ENCODE assay signal across 12 cellular contexts in genomic region chr2:233092446-233093438, GRCh38. TPM values are rescaled to one million over a fixed set of nuclear protein-coding genes. Genes with fewer than 3 reads are reported as not detected.
DNase-seq lines count a peak whose midpoint lies in the region; ATAC-seq and TF ChIP-seq lines count a peak whose summit lies in the region.
"Had no signal": no experiment of that assay in that cellular context is flagged by ENCODE, and none has a peak within 500 bp of the region (broad histone marks: within the 10 kb centered on the region; RNA-seq: fewer than 3 reads in every experiment).

No MANE protein-coding gene starts in this region.

- H3F3A ChIP-seq in PC-3 (ENCODE audit: low read length, unreplicated experiment) (no peaks in the 10 kb centered on the region), smooth muscle cell (ENCODE audit: low read depth) (no peaks in the 10 kb centered on the region)

- H3K4me3 ChIP-seq in NB4 (ENCODE audit: low read depth, low read length) (no peak overlapping the region), psoas muscle (no peak overlapping the region), PC-3 (ENCODE audit: low read length) (no peak overlapping the region), smooth muscle cell (no peak overlapping the region)
- H3K4me3 ChIP-seq: uterus had no signal

- no peak for TF ChIP-seq POLR2A in NB4 (IDR thresholded peaks at IDR 0.05; ENCODE audit: extremely low read depth, insufficient read length)

- no peaks in the 10 kb centered on the region for H3K9me3 Mint-ChIP-seq in activated CD4-positive, alpha-beta T cell treated with anti-CD3 and anti-CD28 coated beads for 36 hours (ENCODE audit: low read depth)
- H3K9me3 Mint-ChIP-seq in activated T-helper 17 cell treated with anti-CD3 and anti-CD28 coated beads, Interleukin-2, amount 50 U/mL, for 72 hours: no peaks in the 10 kb centered on the region
- no peaks in the 10 kb centered on the region for H3K9me3 Mint-ChIP-seq in natural killer cell treated with Interleukin-12 subunit alpha and Interleukin-12 subunit beta and Interleukin-15 and Interleukin-18, amount 100 ng/mL, for 72 hours

- CTCF ChIA-PET in activated CD4-positive, alpha-beta T cell treated with anti-CD3 and anti-CD28 coated beads for 36 hours (lab: Charles Lee): interaction anchor here (0.6 to 1.5 kb wide), 4 partner anchors 21 to 47 kb away, joined by 3 to 7 read pairs (median 4); partner anchors contain the start of gene INPP5D
- CTCF ChIA-PET in PC-3 (lab: Charles Lee): no interaction called here

- H3K9me3 ChIP-seq in psoas muscle (no peaks in the 10 kb centered on the region), PC-3 (ENCODE audit: low read length) (no peaks in the 10 kb centered on the region), smooth muscle cell (replicated peaks; ENCODE audit: low read depth) (no peaks in the 10 kb centered on the region)
- H3K9me3 ChIP-seq: uterus had no signal

- H3K9me2 ChIP-seq in PC-3 (replicated peaks; ENCODE audit: low read length): no peaks in the 10 kb centered on the region

- intact Hi-C loops in activated CD4-positive, alpha-beta T cell treated with anti-CD3 and anti-CD28 coated beads for 36 hours (cut with DNase I, micrococcal nuclease): no loop called here
- intact Hi-C loops in psoas muscle (cut with DNase I): no loop called here
- intact Hi-C loops in PC-3 (cut with micrococcal nuclease): no loop called here

- BruUV-seq in PC-3 (replicated peaks; lab: Mats Ljungman, UMichigan): no TSS peak

- H3K36me3 ChIP-seq in psoas muscle (ENCODE audit: insufficient read depth in 1 of 2, low read depth in 1 of 2): no peaks in the 10 kb centered on the region
- no peaks in the 10 kb centered on the region for H3K36me3 ChIP-seq in PC-3 (ENCODE audit: low read depth, low read length)
- no peaks in the 10 kb centered on the region for H3K36me3 ChIP-seq in smooth muscle cell (ENCODE audit: low read depth)
- H3K36me3 ChIP-seq: uterus had no signal

- TF ChIP-seq CTCF in NB4 (IDR thresholded peaks at IDR 0.05; ENCODE audit: low read depth, low read length) (no peak), psoas muscle (IDR thresholded peaks at IDR 0.05) (no peak), PC-3 (conservative IDR thresholded peaks at IDR 0.05; ENCODE audit: low read depth, low read length) (no peak), smooth muscle cell (IDR thresholded peaks at IDR 0.05; ENCODE audit: borderline replicate concordance, insufficient read depth, poor library complexity, severe bottlenecking) (no peak)

- H4K20me1 ChIP-seq in PC-3 (ENCODE audit: low read length): no peaks in the 10 kb centered on the region
- no peaks in the 10 kb centered on the region for H4K20me1 ChIP-seq in smooth muscle cell (ENCODE audit: low read depth)

- H3K4me3 Mint-ChIP-seq in activated CD4-positive, alpha-beta T cell treated with anti-CD3 and anti-CD28 coated beads for 36 hours: no peak overlapping the region
- no peak overlapping the region for H3K4me3 Mint-ChIP-seq in activated T-helper 17 cell treated with anti-CD3 and anti-CD28 coated beads, Interleukin-2, amount 50 U/mL, for 72 hours
- peak overlapping the region; percentile 64 for H3K4me3 Mint-ChIP-seq in natural killer cell treated with Interleukin-12 subunit alpha and Interleukin-12 subunit beta and Interleukin-15 and Interleukin-18, amount 100 ng/mL, for 72 hours

- no peak for ATAC-seq in activated CD4-positive, alpha-beta T cell treated with anti-CD3 and anti-CD28 coated beads for 36 hours
- ATAC-seq in activated T-helper 17 cell treated with anti-CD3 and anti-CD28 coated beads, Interleukin-2, amount 50 U/mL, for 72 hours (replicated peaks): no peak
- no peak for ATAC-seq in natural killer cell treated with Interleukin-12 subunit alpha and Interleukin-12 subunit beta and Interleukin-15 and Interleukin-18, amount 100 ng/mL, for 72 hours
- ATAC-seq in psoas muscle (no peak), PC-3 (no peak)

- peaks cover 41% of the 10 kb centered on the region for H3K4me1 Mint-ChIP-seq in activated CD4-positive, alpha-beta T cell treated with anti-CD3 and anti-CD28 coated beads for 36 hours
- H3K4me1 Mint-ChIP-seq in activated T-helper 17 cell treated with anti-CD3 and anti-CD28 coated beads, Interleukin-2, amount 50 U/mL, for 72 hours: peaks cover 38% of the 10 kb centered on the region
- peaks cover 62 to 71% of the 10 kb centered on the region in 2 donors for H3K4me1 Mint-ChIP-seq in natural killer cell treated with Interleukin-12 subunit alpha and Interleukin-12 subunit beta and Interleukin-15 and Interleukin-18, amount 100 ng/mL, for 72 hours (ENCODE audit: low read depth in 2 of 2)

- no peak overlapping the region for H2AFZ ChIP-seq in PC-3 (ENCODE audit: low read length)
- H2AFZ ChIP-seq in smooth muscle cell (ENCODE audit: low read depth): no peak overlapping the region

- H3K4me1 ChIP-seq in psoas muscle (no peaks in the 10 kb centered on the region), PC-3 (ENCODE audit: insufficient read depth, low read length) (no peaks in the 10 kb centered on the region), smooth muscle cell (ENCODE audit: low read depth) (no peaks in the 10 kb centered on the region)
- H3K4me1 ChIP-seq: uterus had no signal

- H3K27me3 ChIP-seq in psoas muscle (ENCODE audit: insufficient read depth in 3 of 3, low read length in 2 of 3) (no peaks in the 10 kb centered on the region), PC-3 (ENCODE audit: low read length) (no peaks in the 10 kb centered on the region), smooth muscle cell (ENCODE audit: low read depth) (peaks cover 2% of the 10 kb centered on the region)
- H3K27me3 ChIP-seq: uterus had no signal

- WGBS in psoas muscle, 3 donors: 81 to 86% (median 82%) methylated on average over 10 of the region's 10 CpGs
- 91% methylated on average over 10 of the region's 10 CpGs for WGBS in smooth muscle cell (ENCODE audit: low lambda C conversion rate)

- no peak for DNase-seq in activated CD4-positive, alpha-beta T cell treated with anti-CD3 and anti-CD28 coated beads for 36 hours
- no peak for DNase-seq in activated CD4-positive, alpha-beta T cell treated with anti-CD3 and anti-CD28 coated beads for 4 hours
- peak; percentile 61 for DNase-seq in NB4 (ENCODE audit: low read depth)
- no peak for DNase-seq in natural killer cell treated with Interleukin-12 subunit alpha and Interleukin-12 subunit beta and Interleukin-15 and Interleukin-18, amount 100 ng/mL, for 72 hours (ENCODE audit: low spot score)
- DNase-seq in psoas muscle: no peak
- DNase-seq in PC-3: no peak
- no peak for DNase-seq in smooth muscle cell (lab: John Stamatoyannopoulos, UW; ENCODE audit: unreplicated experiment)
- DNase-seq: DND-41, mesenchymal stem cell, NCI-H510A treated with DMSO at 0.1 percent for 48 hours, uterus had no signal

- H3K4me2 ChIP-seq in PC-3 (ENCODE audit: low read length) (no peak overlapping the region), smooth muscle cell (no peak overlapping the region)

- H3K27ac Mint-ChIP-seq in activated CD4-positive, alpha-beta T cell treated with anti-CD3 and anti-CD28 coated beads for 36 hours: peak overlapping the region; percentile 22
- peak overlapping the region; percentile 74 for H3K27ac Mint-ChIP-seq in activated T-helper 17 cell treated with anti-CD3 and anti-CD28 coated beads, Interleukin-2, amount 50 U/mL, for 72 hours
- peak overlapping the region in 1 of 2 donors; percentile 94 for H3K27ac Mint-ChIP-seq in natural killer cell treated with Interleukin-12 subunit alpha and Interleukin-12 subunit beta and Interleukin-15 and Interleukin-18, amount 100 ng/mL, for 72 hours

- H3K9ac ChIP-seq in PC-3 (ENCODE audit: low read length) (no peak overlapping the region), smooth muscle cell (ENCODE audit: low read depth) (no peak overlapping the region)

- H3K79me2 ChIP-seq in PC-3 (ENCODE audit: low read length) (no peaks in the 10 kb centered on the region), smooth muscle cell (ENCODE audit: low read depth) (no peaks in the 10 kb centered on the region)

- peaks cover 30% of the 10 kb centered on the region for H3K36me3 Mint-ChIP-seq in activated CD4-positive, alpha-beta T cell treated with anti-CD3 and anti-CD28 coated beads for 36 hours (ENCODE audit: low read depth)
- H3K36me3 Mint-ChIP-seq in activated T-helper 17 cell treated with anti-CD3 and anti-CD28 coated beads, Interleukin-2, amount 50 U/mL, for 72 hours (ENCODE audit: low read depth): peaks cover 72% of the 10 kb centered on the region
- peaks cover 9% of the 10 kb centered on the region for H3K36me3 Mint-ChIP-seq in natural killer cell treated with Interleukin-12 subunit alpha and Interleukin-12 subunit beta and Interleukin-15 and Interleukin-18, amount 100 ng/mL, for 72 hours

- H3K27me3 Mint-ChIP-seq in activated CD4-positive, alpha-beta T cell treated with anti-CD3 and anti-CD28 coated beads for 36 hours: no peaks in the 10 kb centered on the region
- no peaks in the 10 kb centered on the region for H3K27me3 Mint-ChIP-seq in activated T-helper 17 cell treated with anti-CD3 and anti-CD28 coated beads, Interleukin-2, amount 50 U/mL, for 72 hours
- no peaks in the 10 kb centered on the region for H3K27me3 Mint-ChIP-seq in natural killer cell treated with Interleukin-12 subunit alpha and Interleukin-12 subunit beta and Interleukin-15 and Interleukin-18, amount 100 ng/mL, for 72 hours

- POLR2A ChIA-PET in activated CD4-positive, alpha-beta T cell treated with anti-CD3 and anti-CD28 coated beads for 36 hours (lab: Charles Lee): no interaction called here
- POLR2A ChIA-PET in PC-3 (lab: Charles Lee; ENCODE audit: unreplicated experiment): no interaction called here

- H3K27ac ChIP-seq in psoas muscle (no peak overlapping the region), PC-3 (ENCODE audit: low read length) (no peak overlapping the region), smooth muscle cell (ENCODE audit: low read depth) (no peak overlapping the region)
- H3K27ac ChIP-seq: uterus had no signal

RNA-seq across cellular contexts. Expression of gene INPP5D, which starts 32.6 kb away (rescaled TPM):
- total RNA-seq in activated CD4-positive, alpha-beta T cell treated with anti-CD3 and anti-CD28 coated beads for 36 hours: 10 to 100 TPM; 40.5 to 53.4 TPM
- 10 to 100 TPM; 81.6 to 89.8 TPM for total RNA-seq in activated T-helper 17 cell treated with anti-CD3 and anti-CD28 coated beads, Interleukin-2, amount 50 U/mL, for 72 hours
- total RNA-seq in natural killer cell treated with Interleukin-12 subunit alpha and Interleukin-12 subunit beta and Interleukin-15 and Interleukin-18, amount 100 ng/mL, for 72 hours: 100 to 1,000 TPM; 136 to 155 TPM
- total RNA-seq in psoas muscle (1 to 10 TPM; 2.8 to 4.2 (median 3.7) TPM), PC-3 (2014; rRNA removed) (0.26 and 1.9 TPM in 2 replicates), smooth muscle cell (9.9 and 17.8 TPM in 2 replicates)
- polyA plus RNA-seq in psoas muscle (1 to 10 TPM; 1.2 to 2.4 (median 2.4) TPM), smooth muscle cell (5.6 and 24.5 TPM in 2 replicates)
